21 cellular contexts compared by ENCODE assay signal in the genomic region with DNA sequence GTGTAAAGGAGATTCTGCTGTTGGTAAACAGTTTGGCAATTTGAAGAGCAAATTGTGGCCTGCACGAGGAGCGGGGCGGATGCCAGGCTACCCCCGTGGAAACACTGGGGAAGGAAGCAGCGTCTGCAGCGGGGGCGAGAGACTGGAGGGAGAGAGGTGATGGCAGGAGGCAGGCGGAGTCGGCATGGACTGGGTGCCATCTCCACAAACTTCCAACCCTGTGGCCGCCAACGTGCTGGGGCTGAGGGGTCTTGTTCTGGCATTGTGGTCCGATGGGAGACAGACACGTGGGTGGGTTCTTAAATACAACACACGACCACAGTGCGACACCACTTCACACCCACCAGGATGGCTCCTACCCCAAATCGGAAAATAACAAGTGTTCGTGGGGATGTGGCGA.
DNase-seq lines count a peak whose midpoint lies in the region; FAIRE-seq and TF ChIP-seq lines count a peak whose summit lies in the region.
"Had no signal": no experiment of that assay in that cellular context is flagged by ENCODE, and none has a peak within 500 bp of the region (broad histone marks: within the 10 kb centered on the region; RNA-seq: fewer than 3 reads in every experiment).

No MANE protein-coding gene starts in this region.

- H3K27me3 ChIP-seq in bronchial epithelial cell (ENCODE audit: control insufficient read depth, insufficient read depth, low read length) (no peaks in the 10 kb centered on the region), osteoblast (ENCODE audit: insufficient read depth, low read length) (no peaks in the 10 kb centered on the region)
- H3K27me3 ChIP-seq: Peyer's patch, SJCRH30 had no signal

- peaks cover 9 to 18% (median 10%) of the 10 kb centered on the region in 3 donors for H3K27me3 Mint-ChIP-seq in CD14-positive monocyte (ENCODE audit: low read depth in 3 of 3)

- DNase-seq in NCI-H2227 treated with DMSO at 0.1 percent for 48 hours (lab: John Stamatoyannopoulos, UW) (peak; percentile 83), NCI-H2227 (lab: John Stamatoyannopoulos, UW; ENCODE audit: unreplicated experiment) (no peak), CD14-positive monocyte (ENCODE audit: low spot score) (peak; percentile 33), bronchial epithelial cell (ENCODE audit: low read depth) (no peak), osteoblast (ENCODE audit: insufficient read length, low spot score, missing footprints) (peak; percentile 36), putamen (ENCODE audit: low spot score) (no peak), AG20443 (ENCODE audit: low spot score) (no peak), GF-D8 (lab: John Stamatoyannopoulos, UW) (no peak)
- DNase-seq: 8988T; AML-193; C1 segment of cervical spinal cord; Calu3; CD8-positive, alpha-beta memory T cell; DMS153; Karpas-422; NCI-H1105 treated with DMSO at 0.1 percent for 48 hours; NCI-H2029 treated with DMSO at 0.1 percent for 48 hours; NK-92 treated with Interleukin-12 subunit alpha and Interleukin-12 subunit beta, amount 100 ng/mL, for 24 hours; SJCRH30 had no signal

- H3K36me3 ChIP-seq in bronchial epithelial cell (ENCODE audit: control insufficient read depth, insufficient read depth, low read length): no peaks in the 10 kb centered on the region
- H3K36me3 ChIP-seq in osteoblast (ENCODE audit: insufficient read depth, low read length): no peaks in the 10 kb centered on the region
- H3K36me3 ChIP-seq: Peyer's patch, SJCRH30 had no signal

- H3K4me3 ChIP-seq in bronchial epithelial cell (ENCODE audit: low read depth, low read length): no peak overlapping the region
- no peak overlapping the region for H3K4me3 ChIP-seq in osteoblast (ENCODE audit: insufficient read depth, low read length)
- H3K4me3 ChIP-seq: Peyer's patch, SJCRH30 had no signal

- no peak overlapping the region for H3K27ac ChIP-seq in osteoblast (ENCODE audit: low read depth, low read length)
- H3K27ac ChIP-seq: Peyer's patch had no signal

- TF ChIP-seq CTCF in CD14-positive monocyte (IDR thresholded peaks at IDR 0.05) (no peak), bronchial epithelial cell (IDR thresholded peaks at IDR 0.05; ENCODE audit: insufficient read depth, low read length, severe bottlenecking) (no peak), osteoblast (IDR thresholded peaks at IDR 0.05; ENCODE audit: extremely low read depth, low read depth, low read length) (no peak)

- peaks cover 16% of the 10 kb centered on the region for H3K4me1 ChIP-seq in osteoblast (ENCODE audit: insufficient read depth, low read length)
- H3K4me1 ChIP-seq: Peyer's patch had no signal

- FAIRE-seq in bronchial epithelial cell (lab: Jason Lieb, UNC): peak; percentile 62
- FAIRE-seq: GM18507 had no signal

- no peaks in the 10 kb centered on the region for H3K4me1 Mint-ChIP-seq in CD14-positive monocyte
- H3K4me1 Mint-ChIP-seq: CD8-positive, alpha-beta memory T cell had no signal

- no peaks in the 10 kb centered on the region for H4K20me1 ChIP-seq in osteoblast (ENCODE audit: insufficient read depth, low read length)

- intact Hi-C loops in CD14-positive monocyte (cut with micrococcal nuclease): no loop called here

- H3K27ac Mint-ChIP-seq in CD14-positive monocyte: peak overlapping the region in 1 of 7 donors; percentile 23
- H3K27ac Mint-ChIP-seq: CD8-positive, alpha-beta memory T cell had no signal

- no peaks in the 10 kb centered on the region for H3K79me2 ChIP-seq in osteoblast (ENCODE audit: insufficient read depth, low read length)

- H3K9me3 ChIP-seq in osteoblast (ENCODE audit: low read depth, low read length): no peaks in the 10 kb centered on the region
- H3K9me3 ChIP-seq: Peyer's patch, SJCRH30 had no signal

- H3K9me3 Mint-ChIP-seq in CD14-positive monocyte: peaks cover 0 to 2% (median 0%) of the 10 kb centered on the region in 7 donors
- H3K9me3 Mint-ChIP-seq: CD8-positive, alpha-beta memory T cell had no signal

- no peak overlapping the region for H3K4me3 Mint-ChIP-seq in CD14-positive monocyte
- H3K4me3 Mint-ChIP-seq: CD8-positive, alpha-beta memory T cell had no signal

- no peak overlapping the region for H3K4me2 ChIP-seq in osteoblast (ENCODE audit: insufficient read depth, low read length)

- H2AFZ ChIP-seq in osteoblast (ENCODE audit: low read length): no peak overlapping the region

- no peaks in the 10 kb centered on the region for H3K36me3 Mint-ChIP-seq in CD14-positive monocyte
- H3K36me3 Mint-ChIP-seq: CD8-positive, alpha-beta memory T cell had no signal

Comparison
In these comparisons a context has a peak if more than half of its experiments do, and no peak if none do; other contexts are left out.
1. DNase-seq: peak in NCI-H2227 treated with DMSO at 0.1 percent for 48 hours (single experiment), CD14-positive monocyte (single experiment) and osteoblast (single experiment); none in NCI-H2227 (single experiment), bronchial epithelial cell (single experiment), putamen (single experiment), AG20443 (single experiment) and GF-D8 (single experiment).